Comparison of ENCODE assay signal across 14 cellular contexts in genomic region chr1:17201201-17202021, GRCh38. TPM values are rescaled to one million over a fixed set of nuclear protein-coding genes. Genes with fewer than 3 reads are reported as not detected.
DNase-seq lines count a peak whose midpoint lies in the region; ATAC-seq and TF ChIP-seq lines count a peak whose summit lies in the region.
"Had no signal": no experiment of that assay in that cellular context is flagged by ENCODE, and none has a peak within 500 bp of the region (broad histone marks: within the 10 kb centered on the region; RNA-seq: fewer than 3 reads in every experiment).

No MANE protein-coding gene starts in this region.

- H3K4me1 Mint-ChIP-seq in activated T-helper 17 cell treated with anti-CD3 and anti-CD28 coated beads, Interleukin-2, amount 50 U/mL, for 72 hours, result peaks cover 34% of the 10 kb centered on the region
- H3K4me1 Mint-ChIP-seq in MCF 10A (ENCODE audit: insufficient read depth, unreplicated experiment), result peaks cover 6% of the 10 kb centered on the region

- BruUV-seq in MCF 10A (replicated peaks; lab: Mats Ljungman, UMichigan), result no TSS peak

- intact Hi-C loops in MCF 10A (cut with micrococcal nuclease), result no loop called here

- in situ Hi-C loops in ACHN (cut with HindIII; ENCODE audit: low pct_ligation_motif_present, low pct_unique_long_range_greater_than_20kb, low sequenced_read_pairs), result no loop called here

- peak; percentile 69 for ATAC-seq in activated T-helper 17 cell treated with anti-CD3 and anti-CD28 coated beads, Interleukin-2, amount 50 U/mL, for 72 hours (replicated peaks)
- no peak for ATAC-seq in HG03457 (IDR thresholded peaks at IDR 0.05; ENCODE audit: unreplicated experiment)
- ATAC-seq: psoas muscle had no signal

- H3K4me3 ChIP-seq in Jurkat, Clone E6-1 (ENCODE audit: low read length), result no peak overlapping the region
- H3K4me3 ChIP-seq: left ventricle myocardium inferior, psoas muscle, SJSA1 had no signal

- H3K27ac Mint-ChIP-seq in activated T-helper 17 cell treated with anti-CD3 and anti-CD28 coated beads, Interleukin-2, amount 50 U/mL, for 72 hours, result peak overlapping the region; percentile 74
- no peak overlapping the region for H3K27ac Mint-ChIP-seq in MCF 10A (ENCODE audit: low read depth, unreplicated experiment)

- CTCF ChIA-PET in MCF 10A (lab: Yijun Ruan, JAX), result interaction anchor here (0.5 to 0.7 kb wide), 3 partner anchors 30 to 76 kb away, joined by 3 read pairs; no protein-coding TSS in a partner anchor

- no peak for TF ChIP-seq CTCF in MCF 10A (IDR thresholded peaks at IDR 0.05; ENCODE audit: unreplicated experiment)

- H3K36me3 Mint-ChIP-seq in activated T-helper 17 cell treated with anti-CD3 and anti-CD28 coated beads, Interleukin-2, amount 50 U/mL, for 72 hours (ENCODE audit: low read depth), result no peaks in the 10 kb centered on the region
- no peaks in the 10 kb centered on the region for H3K36me3 Mint-ChIP-seq in MCF 10A (ENCODE audit: insufficient read depth, unreplicated experiment)

- peaks cover 17% of the 10 kb centered on the region for H3K27me3 Mint-ChIP-seq in activated T-helper 17 cell treated with anti-CD3 and anti-CD28 coated beads, Interleukin-2, amount 50 U/mL, for 72 hours
- H3K27me3 Mint-ChIP-seq in MCF 10A (ENCODE audit: insufficient read depth, unreplicated experiment), result no peaks in the 10 kb centered on the region

- peak overlapping the region; percentile 64 for H3K4me3 Mint-ChIP-seq in activated T-helper 17 cell treated with anti-CD3 and anti-CD28 coated beads, Interleukin-2, amount 50 U/mL, for 72 hours
- no peak overlapping the region for H3K4me3 Mint-ChIP-seq in MCF 10A (ENCODE audit: unreplicated experiment)

- POLR2A ChIA-PET in MCF 10A (lab: Yijun Ruan, JAX), result interaction anchor here (0.6 to 0.9 kb wide), 2 partner anchors 9 to 10 kb away, joined by 3 read pairs; no protein-coding TSS in a partner anchor

- DNase-seq in ACHN (peak; percentile 75), mesenteric fat pad (ENCODE audit: low spot score) (peak; percentile 49), MCF 10A (ENCODE audit: unreplicated experiment) (no peak), NCI-H2029 (lab: John Stamatoyannopoulos, UW) (no peak), middle frontal gyrus (ENCODE audit: extremely low spot score, low spot score) (no peak)
- DNase-seq in Jurkat, Clone E6-1 (ENCODE audit: low read depth, low spot score), result peak; percentile 46
- DNase-seq: Karpas-422, left ventricle myocardium inferior, NCI-H2171 treated with DMSO at 0.1 percent for 48 hours had no signal

- no peaks in the 10 kb centered on the region for H3K9me3 Mint-ChIP-seq in activated T-helper 17 cell treated with anti-CD3 and anti-CD28 coated beads, Interleukin-2, amount 50 U/mL, for 72 hours
- H3K9me3 Mint-ChIP-seq in MCF 10A (ENCODE audit: unreplicated experiment), result no peaks in the 10 kb centered on the region

RNA-seq across cellular contexts. Expression of gene PADI1, which starts 3.5 kb away (rescaled TPM):
- polyA plus RNA-seq in Jurkat, Clone E6-1 (2012; ENCODE audit: insufficient read depth, insufficient read length), result not detected
- total RNA-seq in activated T-helper 17 cell treated with anti-CD3 and anti-CD28 coated beads, Interleukin-2, amount 50 U/mL, for 72 hours, result not detected
- total RNA-seq in mesenteric fat pad (not detected), MCF 10A (2022) (0.10 and 0.58 TPM in 2 replicates)
- total RNA-seq: left ventricle myocardium inferior, psoas muscle had no signal
- polyA plus RNA-seq: psoas muscle had no signal

RNA-seq across cellular contexts. Expression of gene PADI3, which starts 47.5 kb away (rescaled TPM):
- polyA plus RNA-seq in Jurkat, Clone E6-1 (2012; ENCODE audit: insufficient read depth, insufficient read length), result not detected
- not detected for total RNA-seq in activated T-helper 17 cell treated with anti-CD3 and anti-CD28 coated beads, Interleukin-2, amount 50 U/mL, for 72 hours
- not detected for total RNA-seq in mesenteric fat pad
- 0.12 TPM in 1 of 2 replicates, not detected in the other for total RNA-seq in MCF 10A (2022)
- total RNA-seq: left ventricle myocardium inferior had no signal
- polyA plus RNA-seq: BJ had no signal

Comparison
In these comparisons a context has a peak if more than half of its experiments do, and no peak if none do; other contexts are left out.
1. DNase-seq: peak in ACHN (single experiment), Jurkat, Clone E6-1 (single experiment) and mesenteric fat pad (single experiment); none in MCF 10A (single experiment), NCI-H2029 (single experiment) and middle frontal gyrus (single experiment).